ENCODE assay signal across 8 cellular contexts in genomic region chr3:122564155-122564912, GRCh38.
A peak's percentile ranks its signal among the peaks of the same experiment; 100 is the strongest.
DNase-seq lines count a peak whose midpoint lies in the region; ATAC-seq and TF ChIP-seq lines count a peak whose summit lies in the region.

DTX3L (plus strand) TSS chr3:122564338; CDS start chr3:122564427, 89 bp downstream.
PARP9 (minus strand) TSS chr3:122564300; CDS start chr3:122559620, 4,680 bp downstream.

- DNase-seq in NCI-H2196 (lab: John Stamatoyannopoulos, UW; ENCODE audit: unreplicated experiment) (peak; percentile 90), islet precursor cell (peak; percentile 84)
- peak; percentile 54 to 61 for DNase-seq in central memory CD8-positive, alpha-beta T cell (ENCODE audit: low spot score in 2 of 2)
- DNase-seq in stimulated activated CD4-positive, alpha-beta T cell treated with anti-CD3 and anti-CD28 coated beads, Interleukin-12 subunit alpha, Interleukin-12 subunit beta, amount 100 ng/mL, for 4 hours, result peak; percentile 64

- H3K4me3 Mint-ChIP-seq in central memory CD8-positive, alpha-beta T cell, result peak within 1 kb of the TSS; percentile 90

- no peaks in the 10 kb centered on the region for H3K9me3 Mint-ChIP-seq in central memory CD8-positive, alpha-beta T cell

- H3K4me1 Mint-ChIP-seq in central memory CD8-positive, alpha-beta T cell, result peaks cover 82% of the 10 kb centered on the region

- peak within 1 kb of the TSS; percentile 78 for H3K27ac ChIP-seq in 22Rv1

- H3K36me3 Mint-ChIP-seq in central memory CD8-positive, alpha-beta T cell (ENCODE audit: insufficient read depth), result peaks cover 33% of the 10 kb centered on the region

- no peak for TF ChIP-seq CTCF in 22Rv1 (IDR thresholded peaks at IDR 0.05)

- TF ChIP-seq POLR2A in GM18526 (IDR thresholded peaks at IDR 0.05; ENCODE audit: extremely low read depth, insufficient read length), result peak; percentile 62

- peak within 1 kb of the TSS; percentile 86 for H3K27ac Mint-ChIP-seq in central memory CD8-positive, alpha-beta T cell (ENCODE audit: low read depth)

- ATAC-seq in HG03066 (IDR thresholded peaks at IDR 0.05; ENCODE audit: low read depth, unreplicated experiment), result peak; percentile 58
- peak; percentile 86 for ATAC-seq in activated CD4-positive, CD25-positive, alpha-beta regulatory T cell treated with anti-CD3 and anti-CD28 coated beads, Interleukin-2, amount 50 U/mL, for 24 hours
- peak; percentile 94 for ATAC-seq in central memory CD8-positive, alpha-beta T cell (replicated peaks; ENCODE audit: extremely low read depth, poor library complexity, severe bottlenecking)

- H3K27me3 Mint-ChIP-seq in central memory CD8-positive, alpha-beta T cell, result no peaks in the 10 kb centered on the region

Comparison
In these comparisons a context has a peak if more than half of its experiments do, and no peak if none do; other contexts are left out.
1. Peak in every context shown above with its lines: DNase-seq, ATAC-seq and H3K27ac ChIP-seq.